In genomic region chr1:155933591-155934096, GRCh38 we compare ENCODE assay signal across 9 cellular contexts. TPM values are rescaled to one million over a fixed set of nuclear protein-coding genes. Genes with fewer than 3 reads are reported as not detected.
A peak's percentile ranks its signal among the peaks of the same experiment; 100 is the strongest.
DNase-seq lines count a peak whose midpoint lies in the region; ATAC-seq, FAIRE-seq and TF ChIP-seq lines count a peak whose summit lies in the region.
"Had no signal": no experiment of that assay in that cellular context is flagged by ENCODE, and none has a peak within 500 bp of the region (broad histone marks: within the 10 kb centered on the region; RNA-seq: fewer than 3 reads in every experiment).

No MANE protein-coding gene starts in this region.

- peaks cover 38% of the 10 kb centered on the region for H3K4me1 Mint-ChIP-seq in CD8-positive, alpha-beta T cell (ENCODE audit: low read depth)

- peaks cover 23% of the 10 kb centered on the region for H3K36me3 ChIP-seq in CD8-positive, alpha-beta T cell (ENCODE audit: insufficient read depth, low read length)
- H3K36me3 ChIP-seq in Karpas-422 (ENCODE audit: insufficient read depth, low read length) (peaks cover 41% of the 10 kb centered on the region), endothelial cell of umbilical vein (ENCODE audit: control insufficient read depth in 2 of 2, extremely low read depth in 1 of 2, insufficient read depth in 2 of 2, low read length in 2 of 2) (peaks cover 7 to 15% of the 10 kb centered on the region in 2 experiments), neutrophil (peaks cover 44% of the 10 kb centered on the region)

- H3K9ac ChIP-seq in Karpas-422 (ENCODE audit: low read length) (peak overlapping the region; percentile 94), endothelial cell of umbilical vein (replicated peaks; ENCODE audit: extremely low read depth, insufficient read depth, low read length) (peak overlapping the region; percentile 84)

- H3K27me3 ChIP-seq in CD8-positive, alpha-beta T cell (ENCODE audit: insufficient read depth, low read length): no peaks in the 10 kb centered on the region
- no peaks in the 10 kb centered on the region for H3K27me3 ChIP-seq in Karpas-422 (ENCODE audit: low read length)
- no peaks in the 10 kb centered on the region for H3K27me3 ChIP-seq in endothelial cell of umbilical vein (ENCODE audit: control insufficient read depth in 2 of 2, insufficient read depth in 2 of 2, low read length in 2 of 2)
- no peaks in the 10 kb centered on the region for H3K27me3 ChIP-seq in neutrophil

- peaks cover 37% of the 10 kb centered on the region for H3K36me3 Mint-ChIP-seq in CD8-positive, alpha-beta T cell

- BruUV-seq in endothelial cell of umbilical vein (replicated peaks; lab: Mats Ljungman, UMichigan): TSS peak; percentile 25

- H3K9me2 ChIP-seq in Karpas-422 (replicated peaks; ENCODE audit: insufficient read depth, low read length): no peaks in the 10 kb centered on the region

- no peak for FAIRE-seq in endothelial cell of umbilical vein (lab: Jason Lieb, UNC)

- no peak overlapping the region for H3K27ac Mint-ChIP-seq in CD8-positive, alpha-beta T cell

- peak overlapping the region; percentile 83 for H3K4me3 ChIP-seq in CD8-positive, alpha-beta T cell (ENCODE audit: low read depth, low read length)
- H3K4me3 ChIP-seq in Karpas-422 (ENCODE audit: low read length) (peak overlapping the region; percentile 88), endothelial cell of umbilical vein (replicated peaks in 1 of 3; ENCODE audit: insufficient read depth in 1 of 3, low read depth in 1 of 3, low read length in 3 of 3) (peak overlapping the region; percentile 38 to 97 (median 92)), neutrophil (ENCODE audit: low read depth in 1 of 2, low read length in 1 of 2) (peak overlapping the region; percentile 82 to 86)

- no peak for DNase-seq in CD8-positive, alpha-beta T cell
- DNase-seq in Karpas-422: no peak
- peak; percentile 21 for DNase-seq in endothelial cell of umbilical vein (ENCODE audit: low read depth, low spot score)
- no peak for DNase-seq in cerebellar nuclear complex (lab: John Stamatoyannopoulos, UW)
- no peak for DNase-seq in SK-N-DZ (ENCODE audit: low spot score)
- no peak for DNase-seq in NCI-H446 treated with DMSO at 0.1 percent for 48 hours (lab: John Stamatoyannopoulos, UW)
- DNase-seq in DMS79 treated with DMSO at 0.1 percent for 48 hours (lab: John Stamatoyannopoulos, UW): no peak

- H3K4me1 ChIP-seq in CD8-positive, alpha-beta T cell (ENCODE audit: insufficient read depth, low read length): peaks cover 39% of the 10 kb centered on the region
- H3K4me1 ChIP-seq in Karpas-422 (ENCODE audit: low read length) (peaks cover 39% of the 10 kb centered on the region), endothelial cell of umbilical vein (ENCODE audit: control insufficient read depth, extremely low read depth, insufficient read depth, low read length) (peaks cover 47% of the 10 kb centered on the region), neutrophil (ENCODE audit: control insufficient read depth in 1 of 2, insufficient read depth in 1 of 2, low read depth in 1 of 2, low read length in 1 of 2) (peaks cover 15 to 20% of the 10 kb centered on the region in 2 experiments)

- ATAC-seq in CD8-positive, alpha-beta T cell: no peak

- no peaks in the 10 kb centered on the region for H3K9me1 ChIP-seq in endothelial cell of umbilical vein (replicated peaks; ENCODE audit: control insufficient read depth, extremely low read depth, insufficient read depth, low read length)

- peak overlapping the region; percentile 68 for H3K4me2 ChIP-seq in Karpas-422 (ENCODE audit: low read depth, low read length, poor library complexity, severe bottlenecking)
- peak overlapping the region; percentile 84 for H3K4me2 ChIP-seq in endothelial cell of umbilical vein (ENCODE audit: insufficient read depth, low read length)

- no peak for TF ChIP-seq CTCF in CD8-positive, alpha-beta T cell (IDR thresholded peaks at IDR 0.05)
- TF ChIP-seq CTCF in endothelial cell of umbilical vein (IDR thresholded peaks at IDR 0.05; ENCODE audit: extremely low read depth in 1 of 2, insufficient read depth in 1 of 2, low read depth in 1 of 2, low read length in 2 of 2) (no peak), neutrophil (IDR thresholded peaks at IDR 0.05) (no peak)

- TF ChIP-seq POLR2A in endothelial cell of umbilical vein (IDR thresholded peaks at IDR 0.05; ENCODE audit: low read depth, low read length): no peak

- no peaks in the 10 kb centered on the region for H3K9me3 Mint-ChIP-seq in CD8-positive, alpha-beta T cell

- intact Hi-C loops in CD8-positive, alpha-beta T cell (cut with DNase I, micrococcal nuclease): loop anchor here (1.0 to 2.0 kb wide), 11 partner anchors 13 to 349 kb away; partner anchors contain the start of genes ARHGEF2 (in 2 of the 2), RIT1 (in 2 of the 2), GON4L (in 1 of the 2) and LAMTOR2 (in 1 of the 2)
- intact Hi-C loops in endothelial cell of umbilical vein (cut with micrococcal nuclease): loop anchor here (1.0 kb wide), 4 partner anchors 37 to 121 kb away; partner anchors contain the start of genes LAMTOR2 and SYT11

- H2AFZ ChIP-seq in Karpas-422 (ENCODE audit: low read length) (no peak overlapping the region), endothelial cell of umbilical vein (ENCODE audit: low read depth, low read length) (no peak overlapping the region)

- POLR2A ChIA-PET in CD8-positive, alpha-beta T cell (lab: Charles Lee): interaction anchor here (0.6 to 4.4 kb wide), 17 partner anchors 9 to 74 kb away, joined by 3 to 25 read pairs (median 5); partner anchors contain the start of genes ARHGEF2, RIT1 and SYT11
- POLR2A ChIA-PET in endothelial cell of umbilical vein (lab: Charles Lee): interaction anchor here (1.3 kb wide), 1 partner anchor 55 kb away, joined by 3 read pairs; no protein-coding TSS in a partner anchor

- H3K27me3 Mint-ChIP-seq in CD8-positive, alpha-beta T cell (ENCODE audit: low read depth): no peaks in the 10 kb centered on the region

- dilution Hi-C loops in endothelial cell of umbilical vein (cut with MboI; ENCODE audit: extremely low pct_ligation_motif_present, low sequenced_read_pairs): no loop called here

- H3K79me2 ChIP-seq in Karpas-422 (ENCODE audit: low read length): peaks cover 50% of the 10 kb centered on the region
- peaks cover 51% of the 10 kb centered on the region for H3K79me2 ChIP-seq in endothelial cell of umbilical vein (ENCODE audit: control insufficient read depth, insufficient read depth, low read length)

- H3K4me3 Mint-ChIP-seq in CD8-positive, alpha-beta T cell: no peak overlapping the region

- H4K20me1 ChIP-seq in Karpas-422 (ENCODE audit: insufficient read depth, low read depth, low read length) (peaks cover 13% of the 10 kb centered on the region), endothelial cell of umbilical vein (replicated peaks; ENCODE audit: control insufficient read depth, extremely low read depth, insufficient read depth, low read length) (peaks cover 4% of the 10 kb centered on the region)

- H3K27ac ChIP-seq in CD8-positive, alpha-beta T cell (ENCODE audit: low read depth, low read length): peak overlapping the region; percentile 89
- H3K27ac ChIP-seq in Karpas-422 (ENCODE audit: low read length) (peak overlapping the region; percentile 83), endothelial cell of umbilical vein (ENCODE audit: insufficient read depth, low read depth, low read length) (peak overlapping the region; percentile 60), neutrophil (peak overlapping the region; percentile 88)

- CTCF ChIA-PET in CD8-positive, alpha-beta T cell (lab: Charles Lee): interaction anchor here (1.6 to 6.3 kb wide), 3 partner anchors 10 to 55 kb away, joined by 4 to 74 read pairs (median 9); no protein-coding TSS in a partner anchor
- CTCF ChIA-PET in endothelial cell of umbilical vein (lab: Charles Lee): interaction anchor here (1.4 to 6.7 kb wide), 5 partner anchors 12 to 133 kb away, joined by 4 to 57 read pairs (median 7); partner anchors contain the start of gene ARHGEF2

- H3K9me3 ChIP-seq in CD8-positive, alpha-beta T cell (ENCODE audit: low read length): no peaks in the 10 kb centered on the region
- H3K9me3 ChIP-seq in Karpas-422 (ENCODE audit: low read length) (no peaks in the 10 kb centered on the region), endothelial cell of umbilical vein (replicated peaks; ENCODE audit: control insufficient read depth, insufficient read depth, low read length) (no peaks in the 10 kb centered on the region), neutrophil (no peaks in the 10 kb centered on the region)

RNA-seq across cellular contexts. Expression of gene KHDC4, which starts 0.6 kb away (rescaled TPM):
- total RNA-seq in CD8-positive, alpha-beta T cell: 10 to 100 TPM; 47.4 to 54.6 TPM
- total RNA-seq in Karpas-422 (2014; rRNA removed; shearing (Covaris generic); ENCODE audit: low replicate concordance): 42.7 and 63.2 TPM in 2 replicates
- total RNA-seq in endothelial cell of umbilical vein: 54.1 and 55.6 TPM in 2 replicates
- 47.9 and 48.6 TPM in 2 replicates for polyA plus RNA-seq in endothelial cell of umbilical vein
- polyA plus RNA-seq in endothelial cell of umbilical vein (2011; cell fraction: cytosol; rRNA removed): 22.4 and 25.5 TPM in 2 replicates
- 123 and 207 TPM in 2 replicates for polyA plus RNA-seq in endothelial cell of umbilical vein (2011; cell fraction: nucleus; rRNA removed)
- 19.8 and 29.0 TPM in 2 replicates for polyA plus RNA-seq in endothelial cell of umbilical vein (2012)
- 75.4 and 81.4 TPM in 2 replicates for polyA minus RNA-seq in endothelial cell of umbilical vein
- 50.2 TPM for polyA minus RNA-seq in endothelial cell of umbilical vein (2011; cell fraction: cytosol; rRNA and poly(A)+ RNA removed)
- 68.0 and 96.9 TPM in 2 replicates for polyA minus RNA-seq in endothelial cell of umbilical vein (2011; cell fraction: nucleus; rRNA and poly(A)+ RNA removed)
- 84.3 and 84.8 TPM in 2 replicates for polyA plus RNA-seq in SK-N-DZ (2014; cell fraction: cytosol; rRNA removed)
- 250 and 318 TPM in 2 replicates for polyA plus RNA-seq in SK-N-DZ (2014; cell fraction: nucleus; rRNA removed)

RNA-seq across cellular contexts. Expression of gene RXFP4, which starts 7.8 kb away (rescaled TPM):
- total RNA-seq in CD8-positive, alpha-beta T cell: not detected
- not detected in 2 replicates for total RNA-seq in Karpas-422 (2014; rRNA removed; shearing (Covaris generic); ENCODE audit: low replicate concordance)
- total RNA-seq in endothelial cell of umbilical vein: not detected in 2 replicates
- polyA plus RNA-seq in endothelial cell of umbilical vein: not detected in 2 replicates
- polyA plus RNA-seq in endothelial cell of umbilical vein (2011; cell fraction: cytosol; rRNA removed): not detected in 2 replicates
- polyA plus RNA-seq in endothelial cell of umbilical vein (2011; cell fraction: nucleus; rRNA removed): not detected in 2 replicates
- not detected in 2 replicates for polyA plus RNA-seq in endothelial cell of umbilical vein (2012)
- polyA minus RNA-seq in endothelial cell of umbilical vein: not detected in 2 replicates
- not detected for polyA minus RNA-seq in endothelial cell of umbilical vein (2011; cell fraction: cytosol; rRNA and poly(A)+ RNA removed)
- polyA minus RNA-seq in endothelial cell of umbilical vein (2011; cell fraction: nucleus; rRNA and poly(A)+ RNA removed): 0.34 TPM in 1 of 2 replicates, not detected in the other
- not detected in 2 replicates for polyA plus RNA-seq in SK-N-DZ (2014; cell fraction: cytosol; rRNA removed)
- polyA plus RNA-seq in SK-N-DZ (2014; cell fraction: nucleus; rRNA removed): not detected in 2 replicates
- total RNA-seq: RPMI7951 had no signal

RNA-seq across cellular contexts. Expression of gene RIT1, which starts 22.5 kb away (rescaled TPM):
- total RNA-seq in CD8-positive, alpha-beta T cell: 10 to 100 TPM; 79.6 to 85.0 TPM
- 12.2 and 12.8 TPM in 2 replicates for total RNA-seq in Karpas-422 (2014; rRNA removed; shearing (Covaris generic); ENCODE audit: low replicate concordance)
- total RNA-seq in endothelial cell of umbilical vein: 46.4 and 47.8 TPM in 2 replicates
- 52.0 and 65.5 TPM in 2 replicates for polyA plus RNA-seq in endothelial cell of umbilical vein
- polyA plus RNA-seq in endothelial cell of umbilical vein (2011; cell fraction: cytosol; rRNA removed): 56.2 and 62.6 TPM in 2 replicates
- 41.7 and 45.6 TPM in 2 replicates for polyA plus RNA-seq in endothelial cell of umbilical vein (2011; cell fraction: nucleus; rRNA removed)
- polyA plus RNA-seq in endothelial cell of umbilical vein (2012): 36.1 and 37.2 TPM in 2 replicates
- polyA minus RNA-seq in endothelial cell of umbilical vein: 79.4 and 130 TPM in 2 replicates
- 15.1 TPM for polyA minus RNA-seq in endothelial cell of umbilical vein (2011; cell fraction: cytosol; rRNA and poly(A)+ RNA removed)
- polyA minus RNA-seq in endothelial cell of umbilical vein (2011; cell fraction: nucleus; rRNA and poly(A)+ RNA removed): 21.7 and 35.0 TPM in 2 replicates
- polyA plus RNA-seq in SK-N-DZ (2014; cell fraction: cytosol; rRNA removed): 17.5 and 27.2 TPM in 2 replicates
- 15.0 and 20.5 TPM in 2 replicates for polyA plus RNA-seq in SK-N-DZ (2014; cell fraction: nucleus; rRNA removed)

RNA-seq across cellular contexts. Expression of gene ARHGEF2, which starts 44.7 kb away (rescaled TPM):
- total RNA-seq in CD8-positive, alpha-beta T cell: 10 to 100 TPM; 51.6 to 52.3 TPM
- 85.1 and 207 TPM in 2 replicates for total RNA-seq in Karpas-422 (2014; rRNA removed; shearing (Covaris generic); ENCODE audit: low replicate concordance)
- 110 and 118 TPM in 2 replicates for total RNA-seq in endothelial cell of umbilical vein
- polyA plus RNA-seq in endothelial cell of umbilical vein: 59.2 and 62.0 TPM in 2 replicates
- polyA plus RNA-seq in endothelial cell of umbilical vein (2011; cell fraction: cytosol; rRNA removed): 67.4 and 113 TPM in 2 replicates
- polyA plus RNA-seq in endothelial cell of umbilical vein (2011; cell fraction: nucleus; rRNA removed): 270 and 317 TPM in 2 replicates
- 50.9 and 52.8 TPM in 2 replicates for polyA plus RNA-seq in endothelial cell of umbilical vein (2012)
- polyA minus RNA-seq in endothelial cell of umbilical vein: 81.5 and 92.0 TPM in 2 replicates
- 29.1 TPM for polyA minus RNA-seq in endothelial cell of umbilical vein (2011; cell fraction: cytosol; rRNA and poly(A)+ RNA removed)
- 55.2 and 62.7 TPM in 2 replicates for polyA minus RNA-seq in endothelial cell of umbilical vein (2011; cell fraction: nucleus; rRNA and poly(A)+ RNA removed)
- 27.9 and 32.8 TPM in 2 replicates for polyA plus RNA-seq in SK-N-DZ (2014; cell fraction: cytosol; rRNA removed)
- 34.7 and 45.4 TPM in 2 replicates for polyA plus RNA-seq in SK-N-DZ (2014; cell fraction: nucleus; rRNA removed)
